28 cellular contexts compared by ENCODE assay signal in the genomic region with DNA sequence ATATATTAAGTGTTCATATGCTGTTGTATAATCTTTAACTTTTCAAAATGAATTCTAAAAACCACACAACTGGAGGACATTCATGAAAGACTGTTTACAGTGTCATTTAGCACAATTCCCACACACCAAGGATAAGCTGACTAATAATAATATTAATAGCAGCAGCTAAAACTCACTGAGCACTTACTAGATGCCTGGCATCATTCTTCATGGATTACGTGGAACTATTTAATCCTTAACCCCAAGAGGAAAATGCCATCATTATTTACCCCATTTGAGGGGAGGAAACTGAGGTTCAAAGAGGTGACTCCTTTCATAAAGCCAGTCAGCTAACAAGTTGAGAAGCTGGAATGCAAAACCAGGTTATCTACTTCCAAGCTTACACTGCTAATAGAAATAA.
"Had no signal": no experiment of that assay in that cellular context is flagged by ENCODE, and none has a peak within 500 bp of the region (broad histone marks: within the 10 kb centered on the region; RNA-seq: fewer than 3 reads in every experiment).

No MANE protein-coding gene starts in this region.

- H3K27me3 ChIP-seq: pancreas, right atrium auricular region, right lobe of liver, tibial nerve, uterus had no signal

- H3K27ac ChIP-seq: left ventricle myocardium inferior, pancreas, prostate gland, right atrium auricular region, right lobe of liver, tibial nerve, uterus had no signal

- ATAC-seq: left colon; naive thymus-derived CD8-positive, alpha-beta T cell; pancreas; right lobe of liver; stimulated activated memory B cell treated with anti-CD40 and anti-IgM and Interleukin-4, amounts not matched to agents 10 μg/mL and 1 μg/mL and 100 μg/mL, for 72 hours; stimulated activated naive CD8-positive, alpha-beta T cell treated with anti-CD3 and anti-CD28 coated beads, Interleukin-15, amount 100 ng/mL, for 72 hours had no signal

- H3K36me3 Mint-ChIP-seq: mesothelial cell of epicardium; naive thymus-derived CD8-positive, alpha-beta T cell; stimulated activated memory B cell treated with anti-CD40 and anti-IgM and Interleukin-4, amounts not matched to agents 10 μg/mL and 1 μg/mL and 100 μg/mL, for 72 hours; type B pancreatic cell had no signal

- DNase-seq: hippocampal formation; kidney glomerular epithelial cell; left colon; left ventricle myocardium inferior; mesendoderm; naive thymus-derived CD8-positive, alpha-beta T cell; nucleus accumbens; pancreas; posterior cingulate gyrus; right lobe of liver; small intestine; stimulated activated CD4-positive, alpha-beta T cell treated with anti-CD3 and anti-CD28 coated beads, Interleukin-1b, Interleukin-23, amount 100 ng/mL, for 48 hours; stimulated activated CD4-positive, alpha-beta T cell treated with anti-CD3 and anti-CD28 coated beads, Interleukin-2, amount 100 ng/mL, for 48 hours; stimulated activated CD4-positive, alpha-beta T cell treated with anti-CD3 and anti-CD28 coated beads, Interleukin-4, amount 100 ng/mL, for 4 hours; stimulated activated CD8-positive, alpha-beta memory T cell treated with anti-CD3 and anti-CD28 coated beads, Interleukin-4, amount 100 ng/mL, for 48 hours; stimulated activated naive CD4-positive, alpha-beta T cell treated with Interleukin-2 at 50 U/mL for 16 hours; stimulated activated naive CD8-positive, alpha-beta T cell treated with anti-CD3 and anti-CD28 coated beads, Interleukin-15, amount 100 ng/mL, for 72 hours; substantia nigra; uterus had no signal

- H3K4me1 ChIP-seq: left ventricle myocardium inferior, pancreas, prostate gland, right atrium auricular region, right lobe of liver, tibial nerve, uterus had no signal

- H3K9me3 ChIP-seq: left ventricle myocardium inferior, pancreas, prostate gland, right atrium auricular region, right lobe of liver, tibial nerve, uterus had no signal

- H3K27me3 Mint-ChIP-seq: stimulated activated memory B cell treated with anti-CD40 and anti-IgM and Interleukin-4, amounts not matched to agents 10 μg/mL and 1 μg/mL and 100 μg/mL, for 72 hours; type B pancreatic cell had no signal

- H3K36me3 ChIP-seq: left ventricle myocardium inferior, pancreas, prostate gland, right atrium auricular region, right lobe of liver, tibial nerve, uterus had no signal

- H3K4me3 Mint-ChIP-seq: mesothelial cell of epicardium; naive thymus-derived CD8-positive, alpha-beta T cell; nephron; neural crest cell; stimulated activated memory B cell treated with anti-CD40 and anti-IgM and Interleukin-4, amounts not matched to agents 10 μg/mL and 1 μg/mL and 100 μg/mL, for 72 hours; stimulated activated naive CD8-positive, alpha-beta T cell treated with anti-CD3 and anti-CD28 coated beads, Interleukin-15, amount 100 ng/mL, for 72 hours; type B pancreatic cell had no signal

- H3K4me3 ChIP-seq: left ventricle myocardium inferior, lung, pancreas, prostate gland, right atrium auricular region, right lobe of liver, tibial nerve, uterus had no signal

- H3K9me3 Mint-ChIP-seq: mesothelial cell of epicardium; naive thymus-derived CD8-positive, alpha-beta T cell; nephron; neural crest cell; stimulated activated memory B cell treated with anti-CD40 and anti-IgM and Interleukin-4, amounts not matched to agents 10 μg/mL and 1 μg/mL and 100 μg/mL, for 72 hours; stimulated activated naive CD8-positive, alpha-beta T cell treated with anti-CD3 and anti-CD28 coated beads, Interleukin-15, amount 100 ng/mL, for 72 hours; type B pancreatic cell had no signal

- H3K4me1 Mint-ChIP-seq: naive thymus-derived CD8-positive, alpha-beta T cell; stimulated activated naive CD8-positive, alpha-beta T cell treated with anti-CD3 and anti-CD28 coated beads, Interleukin-15, amount 100 ng/mL, for 72 hours had no signal

- H3K27ac Mint-ChIP-seq: mesothelial cell of epicardium; naive thymus-derived CD8-positive, alpha-beta T cell; nephron; stimulated activated memory B cell treated with anti-CD40 and anti-IgM and Interleukin-4, amounts not matched to agents 10 μg/mL and 1 μg/mL and 100 μg/mL, for 72 hours; stimulated activated naive CD8-positive, alpha-beta T cell treated with anti-CD3 and anti-CD28 coated beads, Interleukin-15, amount 100 ng/mL, for 72 hours; type B pancreatic cell had no signal
